Comparison of ENCODE assay signal across 24 cellular contexts in the genomic region with DNA sequence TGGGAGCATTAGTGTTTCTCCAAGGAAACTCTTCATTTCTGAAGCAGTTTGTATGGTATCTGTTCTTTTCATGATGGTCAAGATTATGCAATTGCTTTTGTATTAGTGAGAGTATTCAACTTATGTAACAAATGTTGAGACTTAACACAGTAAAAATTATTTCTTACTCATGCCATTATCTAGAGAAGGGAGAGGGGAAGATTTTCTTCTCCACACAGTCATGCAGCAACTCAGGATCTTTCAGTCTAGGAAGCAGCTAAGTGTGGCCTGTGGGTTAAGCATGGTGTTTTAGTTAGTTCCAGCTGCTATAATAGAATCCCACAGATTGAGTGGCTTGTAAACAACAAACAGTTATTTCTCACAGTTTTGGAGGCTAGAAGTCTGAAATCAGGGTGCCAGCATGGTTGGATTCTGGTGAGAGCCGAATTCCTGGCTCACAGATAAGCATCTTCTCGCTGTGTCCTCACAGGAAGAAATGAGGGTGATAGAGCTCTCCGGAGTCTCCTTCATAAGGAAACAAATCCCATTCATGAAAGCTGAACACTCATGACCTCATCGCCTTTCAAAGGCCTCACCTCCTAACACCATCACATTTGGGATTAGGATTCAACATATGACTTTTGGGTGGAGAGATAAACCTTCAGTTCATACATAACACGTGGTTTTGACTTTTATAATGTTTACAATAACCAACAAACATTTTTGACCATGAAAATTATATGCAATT.
"Had no signal": no experiment of that assay in that cellular context is flagged by ENCODE, and none has a peak within 500 bp of the region (broad histone marks: within the 10 kb centered on the region; RNA-seq: fewer than 3 reads in every experiment).

No MANE protein-coding gene starts in this region.

- H3K4me1 ChIP-seq: esophagus squamous epithelium, heart right ventricle, prostate gland, transverse colon, uterus had no signal

- ATAC-seq: activated T-cell treated with anti-CD3 and anti-CD28 coated beads, Interleukin-2, amount 50 U/mL, for 72 hours; left colon; natural killer cell treated with Interleukin-12 subunit alpha and Interleukin-12 subunit beta and Interleukin-15 and Interleukin-18, amount 100 ng/mL, for 72 hours; right cardiac atrium had no signal

- H3K27me3 ChIP-seq: esophagus squamous epithelium, heart right ventricle, transverse colon, uterus had no signal

- H3K4me3 ChIP-seq: coronary artery, esophagus squamous epithelium, heart right ventricle, prostate gland, transverse colon, uterus had no signal

- DNase-seq: activated B cell treated with CpG ODN at 0.5 μM for 24 hours; activated CD4-positive, alpha-beta memory T cell treated with anti-CD3 and anti-CD28 coated beads, Interleukin-2, amount 10 ng/mL, durations not matched to agents 7 days and 5 days; activated CD4-positive, alpha-beta T cell treated with anti-CD3 and anti-CD28 coated beads for 48 hours; activated effector memory CD4-positive, alpha-beta T cell treated with Interleukin-2 at 50 U/mL for 16 hours; activated naive CD4-positive, alpha-beta T cell treated with anti-CD3 and anti-CD28 coated beads for 36 hours; activated naive CD8-positive, alpha-beta T cell treated with anti-CD3 and anti-CD28 coated beads, Interleukin-2, amount 10 ng/mL, durations not matched to agents 7 days and 5 days; activated T-cell treated with anti-CD3 and anti-CD28 coated beads, Interleukin-2, amount 50 U/mL, for 72 hours; amygdala; cerebellar nuclear complex; endodermal cell; esophagus squamous epithelium; foreskin fibroblast; heart right ventricle; islet precursor cell; left colon; right cardiac atrium; stimulated activated CD4-positive, alpha-beta T cell treated with anti-CD3 and anti-CD28 coated beads, Interleukin-12 subunit alpha, Interleukin-12 subunit beta, amount 100 ng/mL, for 4 hours; stimulated activated CD4-positive, alpha-beta T cell treated with anti-CD3 and anti-CD28 coated beads, Interleukin-1b, Interleukin-23, amount 100 ng/mL, for 48 hours; T1000; transverse colon; uterus had no signal

- H3K27ac ChIP-seq: coronary artery, esophagus squamous epithelium, heart right ventricle, prostate gland, transverse colon, uterus had no signal

- H3K9me3 ChIP-seq: esophagus squamous epithelium, heart right ventricle, prostate gland, transverse colon, uterus had no signal

- H3K36me3 ChIP-seq: esophagus squamous epithelium, heart right ventricle, prostate gland, transverse colon, uterus had no signal
